In the genomic region with DNA sequence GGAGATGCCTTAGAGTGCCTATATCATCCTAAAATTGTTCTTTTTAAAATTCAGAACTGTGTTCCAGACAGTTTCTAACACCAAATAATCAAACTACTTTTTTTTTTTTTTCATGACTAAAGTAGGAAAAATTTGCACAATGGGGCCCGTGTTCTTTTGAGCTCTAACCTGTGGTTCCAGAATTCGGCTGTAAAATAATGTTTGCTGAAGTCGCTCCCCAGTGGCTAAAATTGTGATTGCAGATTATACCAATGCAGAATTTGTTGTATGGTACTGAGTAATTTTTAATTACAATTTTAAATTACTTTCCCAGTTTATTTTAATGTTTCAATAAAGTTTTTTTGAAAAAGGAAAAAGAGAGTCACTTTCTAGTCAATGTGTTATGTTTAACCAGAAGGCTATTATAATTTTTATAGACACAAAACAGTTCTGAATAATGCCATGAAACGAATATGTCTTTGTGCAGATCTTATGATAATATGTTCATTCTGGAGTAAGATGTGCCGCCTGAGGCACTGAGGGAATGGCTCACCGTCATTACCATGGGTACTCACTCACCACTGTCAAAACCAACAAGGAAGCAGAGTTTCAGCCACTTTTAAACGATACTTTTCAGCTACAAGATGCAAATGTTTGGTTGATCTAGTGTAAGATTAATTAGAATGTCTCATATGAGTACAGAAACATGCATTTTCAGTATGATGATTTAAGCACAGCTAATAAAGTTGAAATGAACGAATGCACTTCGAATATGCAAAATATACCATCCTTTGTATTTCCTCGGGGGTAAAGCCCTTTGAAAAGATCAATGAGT, we compare ENCODE assay signal across 9 cellular contexts.
DNase-seq lines count a peak whose midpoint lies in the region; ATAC-seq and TF ChIP-seq lines count a peak whose summit lies in the region.
"Had no signal": no experiment of that assay in that cellular context is flagged by ENCODE, and none has a peak within 500 bp of the region (broad histone marks: within the 10 kb centered on the region; RNA-seq: fewer than 3 reads in every experiment).

No MANE protein-coding gene starts in this region.

- H3K9me3 ChIP-seq in DOHH2 (ENCODE audit: control insufficient read depth, insufficient read depth, low read length): no peaks in the 10 kb centered on the region
- H3K9me3 ChIP-seq in liver (ENCODE audit: control insufficient read depth in 4 of 4, low read length in 3 of 4): no peaks in the 10 kb centered on the region
- H3K9me3 ChIP-seq in MG63: no peaks in the 10 kb centered on the region

- no peak overlapping the region for H2AFZ ChIP-seq in KMS-11 (ENCODE audit: low read depth)

- H3K36me3 Mint-ChIP-seq in activated naive CD8-positive, alpha-beta T cell: peaks cover 2% of the 10 kb centered on the region

- no peaks in the 10 kb centered on the region for H3K9me2 ChIP-seq in DOHH2 (replicated peaks; ENCODE audit: control insufficient read depth, low read length)

- no peaks in the 10 kb centered on the region for H3K79me2 ChIP-seq in DOHH2 (ENCODE audit: control insufficient read depth, low read length)
- no peaks in the 10 kb centered on the region for H3K79me2 ChIP-seq in KMS-11 (ENCODE audit: insufficient read depth, low read depth)

- H3K27ac Mint-ChIP-seq in activated naive CD8-positive, alpha-beta T cell: peak overlapping the region; percentile 66

- H4K20me1 ChIP-seq in DOHH2 (ENCODE audit: control insufficient read depth, insufficient read depth, low read depth, low read length) (no peaks in the 10 kb centered on the region), KMS-11 (ENCODE audit: insufficient read depth) (no peaks in the 10 kb centered on the region)

- no peak for ATAC-seq in HG02798 (IDR thresholded peaks at IDR 0.05; ENCODE audit: poor library complexity, unreplicated experiment)

- no peak for DNase-seq in MG63
- no peak for DNase-seq in NCI-H1930 (lab: John Stamatoyannopoulos, UW)
- no peak for DNase-seq in stimulated activated naive CD4-positive, alpha-beta T cell treated with Interleukin-2 at 50 U/mL for 16 hours (lab: John Stamatoyannopoulos, UW)

- TF ChIP-seq RAD21 in liver (IDR thresholded peaks at IDR 0.05): peak; percentile 65 to 70

- H3K27ac ChIP-seq in DOHH2 (ENCODE audit: low read depth, low read length): no peak overlapping the region
- no peak overlapping the region for H3K27ac ChIP-seq in KMS-11
- no peak overlapping the region for H3K27ac ChIP-seq in liver (ENCODE audit: low read depth in 1 of 2, low read length in 2 of 2)

- no peak overlapping the region for H3K4me3 ChIP-seq in DOHH2 (ENCODE audit: low read length)
- H3K4me3 ChIP-seq in KMS-11 (IDR thresholded peaks at IDR 0.05; ENCODE audit: insufficient read depth, low read depth, low read length): no peak overlapping the region
- H3K4me3 ChIP-seq in liver (ENCODE audit: low read depth in 1 of 3, low read length in 3 of 3): no peak overlapping the region
- no peak overlapping the region for H3K4me3 ChIP-seq in MG63
- H3K4me3 ChIP-seq: lung had no signal

- no peak overlapping the region for H3K4me3 Mint-ChIP-seq in activated naive CD8-positive, alpha-beta T cell

- peaks cover 17% of the 10 kb centered on the region for H3K4me1 ChIP-seq in DOHH2 (ENCODE audit: control insufficient read depth, low read length)
- peaks cover 39% of the 10 kb centered on the region for H3K4me1 ChIP-seq in KMS-11 (ENCODE audit: low read depth, poor library complexity, severe bottlenecking)
- H3K4me1 ChIP-seq in liver (ENCODE audit: control insufficient read depth in 4 of 4, insufficient read depth in 4 of 4, low read length in 3 of 4): peaks cover under 1 to 4% (median 3%) of the 10 kb centered on the region in 4 donors

- H3K4me1 Mint-ChIP-seq in activated naive CD8-positive, alpha-beta T cell (ENCODE audit: low read depth): peaks cover 49% of the 10 kb centered on the region

- TF ChIP-seq CTCF in DOHH2 (IDR thresholded peaks at IDR 0.05; ENCODE audit: low read depth, low read length, poor library complexity, severe bottlenecking) (peak; percentile 58), KMS-11 (conservative IDR thresholded peaks at IDR 0.05; ENCODE audit: low read depth, low read length) (peak; percentile 67), liver (IDR thresholded peaks at IDR 0.05; ENCODE audit: low read depth, low read length, missing input control) (peak; percentile 41)

- 0 out of 2 replicates have a peak, but pooled peaks cover 2% of the 10 kb centered on the region for H3F3A ChIP-seq in DOHH2 (ENCODE audit: control insufficient read depth, insufficient read depth)

- peaks cover 20% of the 10 kb centered on the region; the same call in 1 of the 2 replicates for H3K27me3 ChIP-seq in DOHH2 (ENCODE audit: control insufficient read depth, low read length)
- peaks cover 4% of the 10 kb centered on the region; the same call in 1 of the 2 replicates for H3K27me3 ChIP-seq in KMS-11 (ENCODE audit: insufficient read depth, low read depth)
- no peaks in the 10 kb centered on the region for H3K27me3 ChIP-seq in liver (ENCODE audit: control insufficient read depth in 4 of 4, insufficient read depth in 4 of 4, low read length in 3 of 4)
- 0 out of 2 replicates have a peak, but pooled peaks cover 3% of the 10 kb centered on the region for H3K27me3 ChIP-seq in MG63

- H3K27me3 Mint-ChIP-seq in activated naive CD8-positive, alpha-beta T cell: peaks cover 1% of the 10 kb centered on the region

- H3K9ac ChIP-seq in KMS-11 (no peak overlapping the region), liver (ENCODE audit: low read depth in 1 of 2, low read length in 2 of 2) (no peak overlapping the region)

- no peaks in the 10 kb centered on the region for H3K9me3 Mint-ChIP-seq in activated naive CD8-positive, alpha-beta T cell (ENCODE audit: low read depth)

- WGBS in liver: 57% methylated on average over 10 of the region's 10 CpGs

- H3K36me3 ChIP-seq in DOHH2 (ENCODE audit: control insufficient read depth, low read length) (no peaks in the 10 kb centered on the region), KMS-11 (ENCODE audit: insufficient read depth) (no peaks in the 10 kb centered on the region), liver (ENCODE audit: control insufficient read depth in 4 of 4, insufficient read depth in 3 of 4, low read depth in 1 of 4, low read length in 3 of 4) (no peaks in the 10 kb centered on the region), MG63 (no peaks in the 10 kb centered on the region)

- H3K4me2 ChIP-seq in DOHH2 (ENCODE audit: low read length) (no peak overlapping the region), KMS-11 (no peak overlapping the region)

TF ChIP-seq in liver, 16 proteins besides CTCF, POLR2A, EP300 and RAD21:
- no peak for TF ChIP-seq NR2F2 (IDR thresholded peaks at IDR 0.05)
- no peak for TF ChIP-seq GABPA (IDR thresholded peaks at IDR 0.05 in 1 of 2, conservative IDR thresholded peaks at IDR 0.05 in 1 of 2)
- TF ChIP-seq, protein P1, sequence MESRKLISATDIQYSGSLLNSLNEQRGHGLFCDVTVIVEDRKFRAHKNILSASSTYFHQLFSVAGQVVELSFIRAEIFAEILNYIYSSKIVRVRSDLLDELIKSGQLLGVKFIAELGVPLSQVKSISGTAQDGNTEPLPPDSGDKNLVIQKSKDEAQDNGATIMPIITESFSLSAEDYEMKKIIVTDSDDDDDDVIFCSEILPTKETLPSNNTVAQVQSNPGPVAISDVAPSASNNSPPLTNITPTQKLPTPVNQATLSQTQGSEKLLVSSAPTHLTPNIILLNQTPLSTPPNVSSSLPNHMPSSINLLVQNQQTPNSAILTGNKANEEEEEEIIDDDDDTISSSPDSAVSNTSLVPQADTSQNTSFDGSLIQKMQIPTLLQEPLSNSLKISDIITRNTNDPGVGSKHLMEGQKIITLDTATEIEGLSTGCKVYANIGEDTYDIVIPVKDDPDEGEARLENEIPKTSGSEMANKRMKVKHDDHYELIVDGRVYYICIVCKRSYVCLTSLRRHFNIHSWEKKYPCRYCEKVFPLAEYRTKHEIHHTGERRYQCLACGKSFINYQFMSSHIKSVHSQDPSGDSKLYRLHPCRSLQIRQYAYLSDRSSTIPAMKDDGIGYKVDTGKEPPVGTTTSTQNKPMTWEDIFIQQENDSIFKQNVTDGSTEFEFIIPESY (IDR thresholded peaks at IDR 0.05): no peak
